In the genomic region with DNA sequence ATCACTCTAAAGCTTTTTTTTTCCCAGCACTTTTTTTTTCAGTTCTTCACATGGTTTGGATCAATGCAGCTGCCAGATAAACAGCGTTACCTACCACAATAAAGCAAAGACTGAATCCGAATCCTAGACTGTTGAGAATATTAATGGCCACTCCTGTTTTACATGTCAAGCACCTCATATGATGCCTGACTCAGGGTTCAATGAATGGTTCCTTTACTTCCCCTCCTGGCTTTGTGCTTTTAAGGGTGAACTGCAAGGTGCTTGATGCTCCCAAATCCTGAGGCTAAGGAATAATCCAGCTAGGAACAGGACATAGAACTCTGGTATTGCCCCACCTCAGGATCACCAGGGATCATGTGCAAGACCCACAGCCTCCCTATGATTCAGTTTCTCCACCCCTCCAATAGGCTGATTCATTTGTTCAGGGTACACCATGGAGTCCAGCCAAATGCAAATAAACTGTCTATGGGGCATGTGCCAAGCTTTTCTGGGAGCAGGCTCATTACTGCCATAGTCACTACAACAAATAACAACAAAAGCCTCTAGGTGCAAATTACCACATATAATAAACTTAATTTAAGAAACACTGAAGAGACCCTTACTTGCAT, we compare ENCODE assay signal across 10 cellular contexts.
DNase-seq lines count a peak whose midpoint lies in the region; ATAC-seq and TF ChIP-seq lines count a peak whose summit lies in the region.
"Had no signal": no experiment of that assay in that cellular context is flagged by ENCODE, and none has a peak within 500 bp of the region (broad histone marks: within the 10 kb centered on the region; RNA-seq: fewer than 3 reads in every experiment).

No MANE protein-coding gene starts in this region.

- WGBS in stomach, 5 donors, result 69 to 87% (median 85%) methylated on average over 2 of the region's 2 CpGs

- no peak for TF ChIP-seq POLR2A in stomach (IDR thresholded peaks at IDR 0.05)

- intact Hi-C loops in left ventricle myocardium inferior (cut with micrococcal nuclease), result no loop called here
- intact Hi-C loops in stomach (cut with DNase I; ENCODE audit: low total_unique reads), result no loop called here

- POLR2A ChIA-PET in HEK293T (lab: Yijun Ruan, JAX), result no interaction called here

- no peak for TF ChIP-seq CTCF in left ventricle myocardium inferior (IDR thresholded peaks at IDR 0.05; ENCODE audit: borderline replicate concordance)
- no peak for TF ChIP-seq CTCF in stomach (IDR thresholded peaks at IDR 0.05)

- H3K27ac ChIP-seq in left ventricle myocardium inferior (replicated peaks) (peak overlapping the region; percentile 20), stomach (peak overlapping the region in 1 of 5 donors; percentile 19)

- H3K4me1 ChIP-seq in left ventricle myocardium inferior (peaks cover 78% of the 10 kb centered on the region), stomach (peaks cover 27 to 51% (median 35%) of the 10 kb centered on the region in 4 donors)

- CTCF ChIA-PET in HEK293T (lab: Yijun Ruan, JAX), result no interaction called here

- H3K4me3 ChIP-seq in left ventricle myocardium inferior (no peak overlapping the region), stomach (no peak overlapping the region)
- H3K4me3 ChIP-seq: skin epidermis had no signal

- H3K27me3 ChIP-seq in left ventricle myocardium inferior (ENCODE audit: low read depth), result no peaks in the 10 kb centered on the region
- no peaks in the 10 kb centered on the region for H3K27me3 ChIP-seq in stomach

- H3K36me3 ChIP-seq in left ventricle myocardium inferior (no peaks in the 10 kb centered on the region), stomach (no peaks in the 10 kb centered on the region)

- peak; percentile 17 for DNase-seq in HPDE6-E6E7 (ENCODE audit: extremely low spot score)
- DNase-seq in T1000 (lab: John Stamatoyannopoulos, UW), result peak; percentile 59
- no peak for DNase-seq in left ventricle myocardium inferior
- peak; percentile 31 for DNase-seq in stomach
- DNase-seq in HEK293T (ENCODE audit: extremely low spot score), result no peak
- DNase-seq: NCI-H748 treated with DMSO at 0.1 percent for 48 hours had no signal

- no peak for TF ChIP-seq EP300 in stomach (IDR thresholded peaks at IDR 0.05)

- ATAC-seq in GM21526 (IDR thresholded peaks at IDR 0.05; ENCODE audit: low FRiP score, unreplicated experiment) (no peak), HG03439 (IDR thresholded peaks at IDR 0.05; ENCODE audit: unreplicated experiment) (no peak), HG02798 (IDR thresholded peaks at IDR 0.05; ENCODE audit: poor library complexity, unreplicated experiment) (no peak)

- H3K9me3 ChIP-seq in left ventricle myocardium inferior (replicated peaks), result no peaks in the 10 kb centered on the region
- H3K9me3 ChIP-seq in stomach, result no peaks in the 10 kb centered on the region

TF ChIP-seq in HEK293T, 16 proteins besides CTCF, POLR2A, EP300 and RAD21:
- TF ChIP-seq HDGF (IDR thresholded peaks at IDR 0.05; ENCODE audit: borderline replicate concordance), result no peak
- TF ChIP-seq ARNT (IDR thresholded peaks at IDR 0.05), result no peak
- no peak for TF ChIP-seq CTBP1 (IDR thresholded peaks at IDR 0.05; ENCODE audit: borderline replicate concordance)
- no peak for TF ChIP-seq BHLHE40 (IDR thresholded peaks at IDR 0.05; ENCODE audit: borderline replicate concordance)
- TF ChIP-seq L3MBTL2 (conservative IDR thresholded peaks at IDR 0.05), result no peak

Comparison
In these comparisons a context has a peak if more than half of its experiments do, and no peak if none do; other contexts are left out.
1. DNase-seq: peak in HPDE6-E6E7 (single experiment), T1000 (single experiment) and stomach (single experiment); none in left ventricle myocardium inferior (single experiment) and HEK293T (single experiment).